Comparison of ENCODE assay signal across 8 cellular contexts in genomic region chr19:892243-892996, GRCh38. TPM values are rescaled to one million over a fixed set of nuclear protein-coding genes. Genes with fewer than 3 reads are reported as not detected.
DNase-seq lines count a peak whose midpoint lies in the region; ATAC-seq and TF ChIP-seq lines count a peak whose summit lies in the region.

No MANE protein-coding gene starts in this region.

- peaks cover 8% of the 10 kb centered on the region for H3K36me3 ChIP-seq in osteoblast (ENCODE audit: insufficient read depth, low read length)

- H3K27me3 Mint-ChIP-seq in T-cell, result peaks cover 0 to 4% of the 10 kb centered on the region in 2 donors

- H3K4me3 Mint-ChIP-seq in T-cell, result peak overlapping the region; percentile 73 to 87 (median 78)

- CTCF ChIA-PET in T-cell (lab: Charles Lee), result interaction anchor here in 1 of 2 donors (1.0 to 1.2 kb wide), 3 partner anchors 19 to 29 kb away, joined by 3 to 5 read pairs (median 4); no protein-coding TSS in a partner anchor

- H2AFZ ChIP-seq in osteoblast (ENCODE audit: low read length), result peak overlapping the region; percentile 88

- H3K4me2 ChIP-seq in osteoblast (ENCODE audit: insufficient read depth, low read length), result peak overlapping the region; percentile 83

- DNase-seq in T-cell (peak in 3 of 34 experiments; percentile 14 to 39 (median 21)), fibroblast of mammary gland (ENCODE audit: low read depth) (no peak), osteoblast (ENCODE audit: insufficient read length, low spot score, missing footprints) (no peak), GF-D8 (lab: John Stamatoyannopoulos, UW) (no peak), KG1 (lab: John Stamatoyannopoulos, UW) (no peak), LoVo (ENCODE audit: low spot score) (no peak)

- TF ChIP-seq CTCF in fibroblast of mammary gland (conservative IDR thresholded peaks at IDR 0.05; ENCODE audit: control insufficient read depth, insufficient read depth, low read depth, low read length) (no peak), osteoblast (IDR thresholded peaks at IDR 0.05; ENCODE audit: extremely low read depth, low read depth, low read length) (no peak)

- no peaks in the 10 kb centered on the region for H3K9me3 Mint-ChIP-seq in T-cell

- peaks cover 4% of the 10 kb centered on the region for H4K20me1 ChIP-seq in osteoblast (ENCODE audit: insufficient read depth, low read length)

- peaks cover 12% of the 10 kb centered on the region for H3K36me3 Mint-ChIP-seq in T-cell

- H3K27ac ChIP-seq in osteoblast (ENCODE audit: low read depth, low read length), result peak overlapping the region; percentile 93

- H3K27me3 ChIP-seq in osteoblast (ENCODE audit: insufficient read depth, low read length), result no peaks in the 10 kb centered on the region

- peaks cover 25% of the 10 kb centered on the region for H3K79me2 ChIP-seq in osteoblast (ENCODE audit: insufficient read depth, low read length)

- H3K4me1 Mint-ChIP-seq in T-cell, result peaks cover 14 to 54% (median 23%) of the 10 kb centered on the region in 3 donors

- peak overlapping the region; percentile 82 for H3K4me3 ChIP-seq in fibroblast of mammary gland (ENCODE audit: control insufficient read depth, low read depth, low read length)
- peak overlapping the region; percentile 96 for H3K4me3 ChIP-seq in osteoblast (ENCODE audit: insufficient read depth, low read length)

- POLR2A ChIA-PET in T-cell (lab: Charles Lee), result no interaction called here

- ATAC-seq in GM18517 (IDR thresholded peaks at IDR 0.05; ENCODE audit: unreplicated experiment), result peak; percentile 53
- ATAC-seq in HG02678 (IDR thresholded peaks at IDR 0.05; ENCODE audit: unreplicated experiment), result peak; percentile 53
- ATAC-seq in T-cell (replicated peaks in 1 of 4), result peak; percentile 41 to 66 (median 48)

- H3K27ac Mint-ChIP-seq in T-cell, result peak overlapping the region; percentile 68 to 79

- H3K9me3 ChIP-seq in osteoblast (ENCODE audit: low read depth, low read length), result no peaks in the 10 kb centered on the region

- H3K4me1 ChIP-seq in osteoblast (ENCODE audit: insufficient read depth, low read length), result peaks cover 5% of the 10 kb centered on the region

RNA-seq across cellular contexts. Expression of gene MED16, which starts 0.6 kb away (rescaled TPM):
- total RNA-seq in T-cell (100 to 1,000 TPM in 1 of 5 donors, 10 to 100 TPM in 4; 55.0 to 105 (median 92.4) TPM), osteoblast (20.6 and 25.0 TPM in 2 replicates)

RNA-seq across cellular contexts. Expression of gene RNU6-9, which starts 0.9 kb away (rescaled TPM):
- total RNA-seq in T-cell, result not detected
- total RNA-seq in osteoblast, result not detected in 2 replicates

RNA-seq across cellular contexts. Expression of gene R3HDM4, which starts 20.6 kb away (rescaled TPM):
- 100 to 1,000 TPM; 190 to 252 (median 220) TPM for total RNA-seq in T-cell
- 31.1 and 32.7 TPM in 2 replicates for total RNA-seq in osteoblast

RNA-seq across cellular contexts. Expression of gene KISS1R, which starts 24.7 kb away (rescaled TPM):
- total RNA-seq in T-cell (1 to 10 TPM; 1.5 to 4.9 (median 2.8) TPM), osteoblast (not detected in 2 replicates)

RNA-seq across cellular contexts. Expression of gene CFD, which starts 33.0 kb away (rescaled TPM):
- total RNA-seq in T-cell (10 to 100 TPM in 1 of 5 donors, 1 to 10 TPM in 4; 2.8 to 10.3 (median 5.6) TPM), osteoblast (8.3 and 19.9 TPM in 2 replicates)
